Comparison of ENCODE assay signal across 17 cellular contexts in genomic region chr7:50854831-50855230, GRCh38.
DNase-seq lines count a peak whose midpoint lies in the region; ATAC-seq and TF ChIP-seq lines count a peak whose summit lies in the region.
"Had no signal": no experiment of that assay in that cellular context is flagged by ENCODE, and none has a peak within 500 bp of the region (broad histone marks: within the 10 kb centered on the region; RNA-seq: fewer than 3 reads in every experiment).

No MANE protein-coding gene starts in this region.

- DNase-seq in SIG-M5 treated with dmso at 0.1 percent for 504 hours (lab: John Stamatoyannopoulos, UW; ENCODE audit: unreplicated experiment), result peak; percentile 41
- no peak for DNase-seq in SIG-M5 (lab: John Stamatoyannopoulos, UW)
- peak; percentile 58 for DNase-seq in PC-3
- DNase-seq in neuronal stem cell (ENCODE audit: low spot score), result no peak
- DNase-seq in GM23338 (ENCODE audit: low spot score), result no peak
- DNase-seq in NCI-H2227 (lab: John Stamatoyannopoulos, UW; ENCODE audit: unreplicated experiment), result no peak
- DNase-seq: CD4-positive, alpha-beta T cell; CD8-positive, alpha-beta memory T cell; DMS 273 treated with DMSO at 0.1 percent for 48 hours; DMS79 treated with DMSO at 0.1 percent for 48 hours; H7; HCEC 1CT had no signal

- no peak overlapping the region for H2BK5ac ChIP-seq in neuronal stem cell (ENCODE audit: low read length)

- H3K18ac ChIP-seq in neuronal stem cell (ENCODE audit: low read length), result no peak overlapping the region

- no peaks in the 10 kb centered on the region; the same call in 2 of the 3 replicates for H3K9me3 Mint-ChIP-seq in GM23338
- H3K9me3 Mint-ChIP-seq: CD4-positive, alpha-beta T cell; CD8-positive, alpha-beta memory T cell had no signal

- H3K27me3 Mint-ChIP-seq in GM23338 (ENCODE audit: insufficient read depth, low read depth, poor library complexity), result no peaks in the 10 kb centered on the region
- H3K27me3 Mint-ChIP-seq: CD4-positive, alpha-beta T cell had no signal

- no peak overlapping the region for H4K91ac ChIP-seq in neuronal stem cell (ENCODE audit: low read depth, low read length, poor library complexity)

- no CpG with 5 or more reads among the region's 3 CpGs for WGBS in neuronal stem cell (ENCODE audit: extremely low coverage in 2 of 2, insufficient read length in 2 of 2, insufficient replicate concordance in 1 of 2), 2 donors

- H2BK12ac ChIP-seq in neuronal stem cell (ENCODE audit: low read length), result no peak overlapping the region

- no peak overlapping the region for H2BK120ac ChIP-seq in neuronal stem cell (ENCODE audit: low read depth, low read length)

- no peak overlapping the region for H3K4me3 Mint-ChIP-seq in GM23338
- H3K4me3 Mint-ChIP-seq: B cell; CD14-positive monocyte; CD4-positive, alpha-beta T cell; CD8-positive, alpha-beta memory T cell had no signal

- no peaks in the 10 kb centered on the region for H4K20me1 ChIP-seq in PC-3 (ENCODE audit: low read length)
- no peaks in the 10 kb centered on the region for H4K20me1 ChIP-seq in GM23338 (replicated peaks; ENCODE audit: insufficient read depth)
- H4K20me1 ChIP-seq: BLaER1 had no signal

- H3F3A ChIP-seq in PC-3 (ENCODE audit: low read length, unreplicated experiment) (no peaks in the 10 kb centered on the region), GM23338 (replicated peaks; ENCODE audit: low read depth) (no peaks in the 10 kb centered on the region)

- H3K27me3 ChIP-seq in PC-3 (ENCODE audit: low read length) (no peaks in the 10 kb centered on the region), neuronal stem cell (ENCODE audit: control insufficient read depth in 3 of 3, insufficient read depth in 3 of 3, low read depth in 1 of 3, low read length in 3 of 3) (peaks cover 0 to 3% (median 0%) of the 10 kb centered on the region in 3 experiments), GM23338 (ENCODE audit: insufficient read depth) (no peaks in the 10 kb centered on the region)
- H3K27me3 ChIP-seq: BLaER1 had no signal

- peak overlapping the region; percentile 20 for H2AK5ac ChIP-seq in neuronal stem cell (ENCODE audit: low read depth, low read length)

- H3K9me3 ChIP-seq in PC-3 (ENCODE audit: low read length), result no peaks in the 10 kb centered on the region
- no peaks in the 10 kb centered on the region for H3K9me3 ChIP-seq in neuronal stem cell (replicated peaks in 1 of 2; ENCODE audit: control insufficient read depth in 2 of 2, insufficient read depth in 1 of 2, low read depth in 1 of 2, low read length in 2 of 2)
- H3K9me3 ChIP-seq: BLaER1 had no signal

- ATAC-seq in PC-3 (no peak), GM23338 (no peak)

- no TSS peak for BruUV-seq in PC-3 (replicated peaks; lab: Mats Ljungman, UMichigan)

- H3K23ac ChIP-seq in neuronal stem cell (ENCODE audit: low read depth, low read length, poor library complexity), result no peak overlapping the region

- no peaks in the 10 kb centered on the region for H3K9me2 ChIP-seq in PC-3 (replicated peaks; ENCODE audit: low read length)
- peaks cover 19% of the 10 kb centered on the region for H3K9me2 ChIP-seq in GM23338 (ENCODE audit: insufficient read depth)

- POLR2A ChIA-PET in PC-3 (lab: Charles Lee; ENCODE audit: unreplicated experiment), result no interaction called here

- no peaks in the 10 kb centered on the region for H3K79me2 ChIP-seq in PC-3 (ENCODE audit: low read length)
- no peaks in the 10 kb centered on the region for H3K79me2 ChIP-seq in GM23338 (replicated peaks; ENCODE audit: insufficient read depth)

- no peaks in the 10 kb centered on the region; the same call in 2 of the 3 replicates for H3K36me3 Mint-ChIP-seq in GM23338 (ENCODE audit: low read depth)
- H3K36me3 Mint-ChIP-seq: CD14-positive monocyte; CD8-positive, alpha-beta memory T cell had no signal

- H3K4me1 ChIP-seq in PC-3 (ENCODE audit: insufficient read depth, low read length), result peaks cover 29% of the 10 kb centered on the region
- no peaks in the 10 kb centered on the region for H3K4me1 ChIP-seq in neuronal stem cell (ENCODE audit: control insufficient read depth in 2 of 2, insufficient read depth in 1 of 2, low read depth in 1 of 2, low read length in 2 of 2)
- H3K4me1 ChIP-seq in GM23338 (ENCODE audit: insufficient read depth), result no peaks in the 10 kb centered on the region

- H3K4me1 Mint-ChIP-seq in GM23338, result no peaks in the 10 kb centered on the region
- H3K4me1 Mint-ChIP-seq: B cell; CD14-positive monocyte; CD8-positive, alpha-beta memory T cell had no signal

- no peak overlapping the region for H3K27ac Mint-ChIP-seq in GM23338
- H3K27ac Mint-ChIP-seq: B cell; CD4-positive, alpha-beta T cell; CD8-positive, alpha-beta memory T cell had no signal

- no peak overlapping the region for H2BK15ac ChIP-seq in neuronal stem cell (ENCODE audit: low read length)

- intact Hi-C loops in PC-3 (cut with micrococcal nuclease), result no loop called here

- H3K27ac ChIP-seq in C4-2B, result peak overlapping the region; percentile 5; the same call in 1 of the 2 replicates
- no peak overlapping the region for H3K27ac ChIP-seq in PC-3 (ENCODE audit: low read length)
- no peak overlapping the region for H3K27ac ChIP-seq in neuronal stem cell (replicated peaks; ENCODE audit: low read length)
- no peak overlapping the region for H3K27ac ChIP-seq in GM23338 (ENCODE audit: low read depth)
- H3K27ac ChIP-seq: 22Rv1, BLaER1 had no signal

- CTCF ChIA-PET in PC-3 (lab: Charles Lee), result no interaction called here

- H2AFZ ChIP-seq in PC-3 (ENCODE audit: low read length) (no peak overlapping the region), neuronal stem cell (ENCODE audit: low read length) (no peak overlapping the region), GM23338 (no peak overlapping the region; the same call in 1 of the 2 replicates)

- H4K8ac ChIP-seq in neuronal stem cell (ENCODE audit: low read depth, low read length), result no peak overlapping the region

- no peak overlapping the region for H3K14ac ChIP-seq in neuronal stem cell (ENCODE audit: low read length)

- H3K9ac ChIP-seq in PC-3 (ENCODE audit: low read length) (no peak overlapping the region), neuronal stem cell (ENCODE audit: low read depth, low read length, poor library complexity) (no peak overlapping the region)
- H3K9ac ChIP-seq: BLaER1 had no signal

- H3K36me3 ChIP-seq in PC-3 (ENCODE audit: low read depth, low read length) (no peaks in the 10 kb centered on the region), neuronal stem cell (replicated peaks in 1 of 2; ENCODE audit: control insufficient read depth in 2 of 2, insufficient read depth in 2 of 2, low read length in 2 of 2) (no peaks in the 10 kb centered on the region), GM23338 (ENCODE audit: insufficient read depth) (no peaks in the 10 kb centered on the region)
- H3K36me3 ChIP-seq: BLaER1 had no signal

- H3K4me2 ChIP-seq in PC-3 (ENCODE audit: low read length), result no peak overlapping the region
- H3K4me2 ChIP-seq in neuronal stem cell (ENCODE audit: insufficient read depth, low read length, poor library complexity, severe bottlenecking), result no peak overlapping the region
- no peak overlapping the region for H3K4me2 ChIP-seq in GM23338
- H3K4me2 ChIP-seq: BLaER1 had no signal

- H3K79me1 ChIP-seq in neuronal stem cell (ENCODE audit: low read depth, low read length), result no peaks in the 10 kb centered on the region

- H3K4me3 ChIP-seq in PC-3 (ENCODE audit: low read length), result no peak overlapping the region
- no peak overlapping the region for H3K4me3 ChIP-seq in neuronal stem cell (ENCODE audit: low read length in 2 of 2)
- no peak overlapping the region for H3K4me3 ChIP-seq in GM23338
- H3K4me3 ChIP-seq: BLaER1 had no signal

- TF ChIP-seq CTCF in C4-2B (conservative IDR thresholded peaks at IDR 0.05) (no peak), PC-3 (conservative IDR thresholded peaks at IDR 0.05; ENCODE audit: low read depth, low read length) (no peak), GM23338 (conservative IDR thresholded peaks at IDR 0.05; ENCODE audit: low read depth in 2 of 2) (no peak)

- H3K4ac ChIP-seq in neuronal stem cell (ENCODE audit: low read length), result no peak overlapping the region

TF ChIP-seq in GM23338, 12 proteins besides CTCF, POLR2A, EP300 and RAD21 (continues in another document):
- TF ChIP-seq CREB1 (CRISPR knock-in tag; IDR thresholded peaks at IDR 0.05; ENCODE audit: low read depth), result no peak
- TF ChIP-seq, protein P1, sequence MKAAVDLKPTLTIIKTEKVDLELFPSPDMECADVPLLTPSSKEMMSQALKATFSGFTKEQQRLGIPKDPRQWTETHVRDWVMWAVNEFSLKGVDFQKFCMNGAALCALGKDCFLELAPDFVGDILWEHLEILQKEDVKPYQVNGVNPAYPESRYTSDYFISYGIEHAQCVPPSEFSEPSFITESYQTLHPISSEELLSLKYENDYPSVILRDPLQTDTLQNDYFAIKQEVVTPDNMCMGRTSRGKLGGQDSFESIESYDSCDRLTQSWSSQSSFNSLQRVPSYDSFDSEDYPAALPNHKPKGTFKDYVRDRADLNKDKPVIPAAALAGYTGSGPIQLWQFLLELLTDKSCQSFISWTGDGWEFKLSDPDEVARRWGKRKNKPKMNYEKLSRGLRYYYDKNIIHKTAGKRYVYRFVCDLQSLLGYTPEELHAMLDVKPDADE (IDR thresholded peaks at IDR 0.05), result no peak
- TF ChIP-seq POLR2AphosphoS5 (IDR thresholded peaks at IDR 0.05; ENCODE audit: low read depth), result no peak
- TF ChIP-seq, protein P2, sequence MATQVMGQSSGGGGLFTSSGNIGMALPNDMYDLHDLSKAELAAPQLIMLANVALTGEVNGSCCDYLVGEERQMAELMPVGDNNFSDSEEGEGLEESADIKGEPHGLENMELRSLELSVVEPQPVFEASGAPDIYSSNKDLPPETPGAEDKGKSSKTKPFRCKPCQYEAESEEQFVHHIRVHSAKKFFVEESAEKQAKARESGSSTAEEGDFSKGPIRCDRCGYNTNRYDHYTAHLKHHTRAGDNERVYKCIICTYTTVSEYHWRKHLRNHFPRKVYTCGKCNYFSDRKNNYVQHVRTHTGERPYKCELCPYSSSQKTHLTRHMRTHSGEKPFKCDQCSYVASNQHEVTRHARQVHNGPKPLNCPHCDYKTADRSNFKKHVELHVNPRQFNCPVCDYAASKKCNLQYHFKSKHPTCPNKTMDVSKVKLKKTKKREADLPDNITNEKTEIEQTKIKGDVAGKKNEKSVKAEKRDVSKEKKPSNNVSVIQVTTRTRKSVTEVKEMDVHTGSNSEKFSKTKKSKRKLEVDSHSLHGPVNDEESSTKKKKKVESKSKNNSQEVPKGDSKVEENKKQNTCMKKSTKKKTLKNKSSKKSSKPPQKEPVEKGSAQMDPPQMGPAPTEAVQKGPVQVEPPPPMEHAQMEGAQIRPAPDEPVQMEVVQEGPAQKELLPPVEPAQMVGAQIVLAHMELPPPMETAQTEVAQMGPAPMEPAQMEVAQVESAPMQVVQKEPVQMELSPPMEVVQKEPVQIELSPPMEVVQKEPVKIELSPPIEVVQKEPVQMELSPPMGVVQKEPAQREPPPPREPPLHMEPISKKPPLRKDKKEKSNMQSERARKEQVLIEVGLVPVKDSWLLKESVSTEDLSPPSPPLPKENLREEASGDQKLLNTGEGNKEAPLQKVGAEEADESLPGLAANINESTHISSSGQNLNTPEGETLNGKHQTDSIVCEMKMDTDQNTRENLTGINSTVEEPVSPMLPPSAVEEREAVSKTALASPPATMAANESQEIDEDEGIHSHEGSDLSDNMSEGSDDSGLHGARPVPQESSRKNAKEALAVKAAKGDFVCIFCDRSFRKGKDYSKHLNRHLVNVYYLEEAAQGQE (IDR thresholded peaks at IDR 0.05; ENCODE audit: unreplicated experiment), result no peak

Comparison
In these comparisons a context has a peak if more than half of its experiments do, and no peak if none do; other contexts are left out.
1. DNase-seq: peak in SIG-M5 treated with dmso at 0.1 percent for 504 hours (single experiment) and PC-3 (single experiment); none in SIG-M5 (single experiment), neuronal stem cell (single experiment), GM23338 (single experiment) and NCI-H2227 (single experiment).